8 cellular contexts compared by ENCODE assay signal in genomic region chr17:76716834-76717205, GRCh38. TPM values are rescaled to one million over a fixed set of nuclear protein-coding genes. Genes with fewer than 3 reads are reported as not detected.
DNase-seq lines count a peak whose midpoint lies in the region; ATAC-seq and TF ChIP-seq lines count a peak whose summit lies in the region.

No MANE protein-coding gene starts in this region.

- H3K4me3 ChIP-seq in left ventricle myocardium inferior, result peak overlapping the region; percentile 17

- peaks cover 18 to 34% of the 10 kb centered on the region in 2 donors for H3K36me3 Mint-ChIP-seq in activated T-cell treated with anti-CD3 and anti-CD28 coated beads, Interleukin-2, amount 50 U/mL, for 72 hours (ENCODE audit: insufficient read depth in 2 of 2)
- peaks cover 52% of the 10 kb centered on the region for H3K36me3 Mint-ChIP-seq in activated naive CD8-positive, alpha-beta T cell treated with anti-CD3 and anti-CD28 coated beads for 36 hours

- no peak for ATAC-seq in activated T-cell treated with anti-CD3 and anti-CD28 coated beads, Interleukin-2, amount 50 U/mL, for 72 hours (replicated peaks in 1 of 2)
- no peak for ATAC-seq in HG02678 (IDR thresholded peaks at IDR 0.05; ENCODE audit: unreplicated experiment)
- ATAC-seq in left colon, result no peak
- ATAC-seq in HG02759 (IDR thresholded peaks at IDR 0.05; ENCODE audit: unreplicated experiment), result no peak

- H3K27ac ChIP-seq in left ventricle myocardium inferior (replicated peaks) (peak overlapping the region; percentile 79), substantia nigra (ENCODE audit: low read depth, low read length, poor library complexity, severe bottlenecking) (peak overlapping the region; percentile 45)

- intact Hi-C loops in left ventricle myocardium inferior (cut with micrococcal nuclease) (no loop called here), left colon (cut with DNase I, micrococcal nuclease) (loop anchor here in 1 of 2 donors (5.0 kb wide), 1 partner anchor 160 kb away; no protein-coding TSS in a partner anchor)

- peak overlapping the region; percentile 84 for H3K27ac Mint-ChIP-seq in activated T-cell treated with anti-CD3 and anti-CD28 coated beads, Interleukin-2, amount 50 U/mL, for 72 hours
- peak overlapping the region; percentile 98 for H3K27ac Mint-ChIP-seq in activated naive CD8-positive, alpha-beta T cell treated with anti-CD3 and anti-CD28 coated beads for 36 hours

- no peaks in the 10 kb centered on the region for H3K27me3 Mint-ChIP-seq in activated T-cell treated with anti-CD3 and anti-CD28 coated beads, Interleukin-2, amount 50 U/mL, for 72 hours (ENCODE audit: low read depth)
- no peaks in the 10 kb centered on the region for H3K27me3 Mint-ChIP-seq in activated naive CD8-positive, alpha-beta T cell treated with anti-CD3 and anti-CD28 coated beads for 36 hours

- no peaks in the 10 kb centered on the region for H3K9me3 Mint-ChIP-seq in activated T-cell treated with anti-CD3 and anti-CD28 coated beads, Interleukin-2, amount 50 U/mL, for 72 hours
- no peaks in the 10 kb centered on the region for H3K9me3 Mint-ChIP-seq in activated naive CD8-positive, alpha-beta T cell treated with anti-CD3 and anti-CD28 coated beads for 36 hours

- no peaks in the 10 kb centered on the region for H3K27me3 ChIP-seq in left ventricle myocardium inferior (ENCODE audit: low read depth)

- peak overlapping the region; percentile 58 to 83 for H3K4me3 Mint-ChIP-seq in activated T-cell treated with anti-CD3 and anti-CD28 coated beads, Interleukin-2, amount 50 U/mL, for 72 hours
- H3K4me3 Mint-ChIP-seq in activated naive CD8-positive, alpha-beta T cell treated with anti-CD3 and anti-CD28 coated beads for 36 hours, result peak overlapping the region; percentile 77

- peaks cover 80% of the 10 kb centered on the region for H3K36me3 ChIP-seq in left ventricle myocardium inferior

- TF ChIP-seq CTCF in left ventricle myocardium inferior (IDR thresholded peaks at IDR 0.05; ENCODE audit: borderline replicate concordance), result no peak

- no peaks in the 10 kb centered on the region for H3K9me3 ChIP-seq in left ventricle myocardium inferior (replicated peaks)

- no peak for DNase-seq in activated T-cell treated with anti-CD3 and anti-CD28 coated beads, Interleukin-2, amount 50 U/mL, for 72 hours
- no peak for DNase-seq in activated T-cell treated with anti-CD3 and anti-CD28 coated beads for 4 hours
- DNase-seq in activated naive CD8-positive, alpha-beta T cell treated with anti-CD3 and anti-CD28 coated beads for 36 hours, result no peak
- DNase-seq in left ventricle myocardium inferior, result no peak
- no peak for DNase-seq in substantia nigra (lab: John Stamatoyannopoulos, UW)
- no peak for DNase-seq in left colon

- H3K4me1 ChIP-seq in left ventricle myocardium inferior, result peaks cover 76% of the 10 kb centered on the region

- peaks cover 50% of the 10 kb centered on the region for H3K4me1 Mint-ChIP-seq in activated T-cell treated with anti-CD3 and anti-CD28 coated beads, Interleukin-2, amount 50 U/mL, for 72 hours (ENCODE audit: low read depth)
- peaks cover 53% of the 10 kb centered on the region for H3K4me1 Mint-ChIP-seq in activated naive CD8-positive, alpha-beta T cell treated with anti-CD3 and anti-CD28 coated beads for 36 hours

RNA-seq across cellular contexts. Expression of gene MXRA7, which starts 6.1 kb away (rescaled TPM):
- 10 to 100 TPM; 17.4 to 21.8 TPM for total RNA-seq in activated T-cell treated with anti-CD3 and anti-CD28 coated beads, Interleukin-2, amount 50 U/mL, for 72 hours
- total RNA-seq in activated naive CD8-positive, alpha-beta T cell treated with anti-CD3 and anti-CD28 coated beads for 36 hours, result 10 to 100 TPM; 13.7 to 14.8 TPM
- 411 TPM for total RNA-seq in left ventricle myocardium inferior
- total RNA-seq in left colon, result 10 to 100 TPM; 12.0 to 37.2 TPM

RNA-seq across cellular contexts. Expression of gene JMJD6, which starts 9.6 kb away (rescaled TPM):
- 10 to 100 TPM; 56.5 to 67.2 TPM for total RNA-seq in activated T-cell treated with anti-CD3 and anti-CD28 coated beads, Interleukin-2, amount 50 U/mL, for 72 hours
- 10 to 100 TPM; 54.6 to 55.8 TPM for total RNA-seq in activated naive CD8-positive, alpha-beta T cell treated with anti-CD3 and anti-CD28 coated beads for 36 hours
- total RNA-seq in left ventricle myocardium inferior (65.2 TPM), left colon (10 to 100 TPM; 27.2 to 31.3 TPM)

RNA-seq across cellular contexts. Expression of gene METTL23, which starts 9.8 kb away (rescaled TPM):
- total RNA-seq in activated T-cell treated with anti-CD3 and anti-CD28 coated beads, Interleukin-2, amount 50 U/mL, for 72 hours, result 10 to 100 TPM; 25.4 to 30.7 TPM
- 10 to 100 TPM; 30.0 to 30.6 TPM for total RNA-seq in activated naive CD8-positive, alpha-beta T cell treated with anti-CD3 and anti-CD28 coated beads for 36 hours
- total RNA-seq in left ventricle myocardium inferior (21.0 TPM), left colon (10 to 100 TPM; 23.4 to 25.0 TPM)

RNA-seq across cellular contexts. Expression of gene SRSF2, which starts 20.3 kb away (rescaled TPM):
- 100 to 1,000 TPM; 260 to 275 TPM for total RNA-seq in activated T-cell treated with anti-CD3 and anti-CD28 coated beads, Interleukin-2, amount 50 U/mL, for 72 hours
- total RNA-seq in activated naive CD8-positive, alpha-beta T cell treated with anti-CD3 and anti-CD28 coated beads for 36 hours, result 100 to 1,000 TPM; 549 to 571 TPM
- total RNA-seq in left ventricle myocardium inferior, result 78.5 TPM
- total RNA-seq in left colon, result 100 to 1,000 TPM; 138 to 156 TPM

RNA-seq across cellular contexts. Expression of gene MFSD11, which starts 21.1 kb away (rescaled TPM):
- total RNA-seq in activated T-cell treated with anti-CD3 and anti-CD28 coated beads, Interleukin-2, amount 50 U/mL, for 72 hours, result 10 to 100 TPM; 34.8 to 43.1 TPM
- total RNA-seq in activated naive CD8-positive, alpha-beta T cell treated with anti-CD3 and anti-CD28 coated beads for 36 hours, result 10 to 100 TPM; 14.4 to 16.0 TPM
- 21.4 TPM for total RNA-seq in left ventricle myocardium inferior
- total RNA-seq in left colon, result 10 to 100 TPM; 39.1 to 43.0 TPM

Comparison
In these comparisons a context has a peak if more than half of its experiments do, and no peak if none do; other contexts are left out.
1. RNA of gene MXRA7, which starts 6.1 kb away (total RNA-seq): 411 TPM in left ventricle myocardium inferior (single experiment); 12.0 to 37.2 TPM in left colon, 17.4 to 21.8 TPM in activated T-cell treated with anti-CD3 and anti-CD28 coated beads, Interleukin-2, amount 50 U/mL, for 72 hours and 13.7 to 14.8 TPM in activated naive CD8-positive, alpha-beta T cell treated with anti-CD3 and anti-CD28 coated beads for 36 hours; every median in the first group is over 10 times any median in the second.